In genomic region chr6:108587258-108588059, GRCh38 we compare ENCODE assay signal across 9 cellular contexts. TPM values are rescaled to one million over a fixed set of nuclear protein-coding genes. Genes with fewer than 3 reads are reported as not detected.
DNase-seq lines count a peak whose midpoint lies in the region; ATAC-seq and TF ChIP-seq lines count a peak whose summit lies in the region.
"Had no signal": no experiment of that assay in that cellular context is flagged by ENCODE, and none has a peak within 500 bp of the region (broad histone marks: within the 10 kb centered on the region; RNA-seq: fewer than 3 reads in every experiment).

No MANE protein-coding gene starts in this region.

- H3K36me3 ChIP-seq in hepatocyte (replicated peaks; ENCODE audit: insufficient read depth, low read depth): no peaks in the 10 kb centered on the region

- no peak overlapping the region for H3K4me3 ChIP-seq in hepatocyte
- no peak overlapping the region for H3K4me3 ChIP-seq in skeletal muscle cell (ENCODE audit: low read depth, low read length)

- H3K56ac ChIP-seq in H9 (ENCODE audit: insufficient read length, low read depth, low read length): no peak overlapping the region

- H3K36me3 Mint-ChIP-seq in H9 (ENCODE audit: insufficient read depth in 1 of 3, low read depth in 3 of 3): no peaks in the 10 kb centered on the region; a peak in 1 of 7 replicates

- no peak overlapping the region for H4K8ac ChIP-seq in H9 (replicated peaks; ENCODE audit: insufficient read length, low read depth, low read length)

- H2AK5ac ChIP-seq in H9 (ENCODE audit: insufficient read length, low read length): no peak overlapping the region

- no peak overlapping the region for H3K9ac ChIP-seq in H9 (ENCODE audit: extremely low read depth, insufficient read length, low read length)

- H3K14ac ChIP-seq in H9 (ENCODE audit: insufficient read depth, low read length): no peak overlapping the region

- no peaks in the 10 kb centered on the region for H3K27me3 ChIP-seq in H9 (ENCODE audit: insufficient read depth, low read length)
- H3K27me3 ChIP-seq in hepatocyte: no peaks in the 10 kb centered on the region

- H3K4me2 ChIP-seq in H9 (ENCODE audit: insufficient read depth, insufficient read length, low read length) (no peak overlapping the region), hepatocyte (peak overlapping the region; percentile 57)

- H2AFZ ChIP-seq in H9 (ENCODE audit: low read length): no peak overlapping the region
- no peak overlapping the region for H2AFZ ChIP-seq in hepatocyte

- H3K4me1 Mint-ChIP-seq in H9: peaks cover 42 to 48% of the 10 kb centered on the region in 2 experiments

- no peak overlapping the region for H3K27ac ChIP-seq in H9 (ENCODE audit: insufficient read length, low read depth, low read length)
- H3K27ac ChIP-seq in hepatocyte: peak overlapping the region; percentile 85

- no peak for ATAC-seq in GM18511 (IDR thresholded peaks at IDR 0.05; ENCODE audit: unreplicated experiment)

- H2BK5ac ChIP-seq in H9 (ENCODE audit: insufficient read length, low read length): no peak overlapping the region

- H3K79me1 ChIP-seq in H9 (ENCODE audit: insufficient read depth, low read depth, low read length, poor library complexity, severe bottlenecking): peaks cover 2% of the 10 kb centered on the region

- peak overlapping the region in 2 of 3 experiments; percentile 60 to 86; a peak in 4 of 7 replicates for H3K27ac Mint-ChIP-seq in H9
- H3K27ac Mint-ChIP-seq: activated naive CD4-positive, alpha-beta T cell treated with anti-CD3 and anti-CD28 coated beads for 36 hours had no signal

- no peak overlapping the region for H4K91ac ChIP-seq in H9 (ENCODE audit: insufficient read length, low read depth, low read length)

- no peak overlapping the region for H3K4me3 Mint-ChIP-seq in H9
- H3K4me3 Mint-ChIP-seq: activated naive CD4-positive, alpha-beta T cell treated with anti-CD3 and anti-CD28 coated beads for 36 hours had no signal

- WGBS in H9 (ENCODE audit: extremely low coverage, insufficient read length, low lambda C conversion rate): no CpG with 5 or more reads among the region's 9 CpGs
- 53% methylated on average over 9 of the region's 9 CpGs for WGBS in hepatocyte (ENCODE audit: low lambda C conversion rate, missing lambda C conversion rate)

- no peaks in the 10 kb centered on the region for H3K9me3 ChIP-seq in H9 (ENCODE audit: control insufficient read depth, low read depth, low read length)
- H3K9me3 ChIP-seq in hepatocyte (ENCODE audit: low read depth): no peaks in the 10 kb centered on the region

- no peaks in the 10 kb centered on the region for H3K27me3 Mint-ChIP-seq in H9 (ENCODE audit: low read depth)

- no peak overlapping the region for H3K18ac ChIP-seq in H9 (ENCODE audit: insufficient read length, low read depth, low read length)

- H3K9me3 Mint-ChIP-seq in H9: no peaks in the 10 kb centered on the region
- H3K9me3 Mint-ChIP-seq: activated naive CD4-positive, alpha-beta T cell treated with anti-CD3 and anti-CD28 coated beads for 36 hours had no signal

- H3K79me2 ChIP-seq in H9 (ENCODE audit: insufficient read depth, low read length): peaks cover under 1% of the 10 kb centered on the region; the same call in 1 of the 2 replicates
- H3K79me2 ChIP-seq in hepatocyte: peaks cover 93% of the 10 kb centered on the region

- no peak overlapping the region for H2BK20ac ChIP-seq in H9 (ENCODE audit: low read depth, low read length, poor library complexity, severe bottlenecking)

- no peak for DNase-seq in H9
- peak; percentile 70 for DNase-seq in amniotic stem cell (lab: John Stamatoyannopoulos, UW)
- DNase-seq in hepatocyte (ENCODE audit: low spot score): peak; percentile 61
- DNase-seq in skeletal muscle cell (ENCODE audit: low read depth): peak; percentile 68
- no peak for DNase-seq in COR-L47 (lab: John Stamatoyannopoulos, UW)
- DNase-seq in activated CD4-positive, alpha-beta T cell treated with anti-CD3 and anti-CD28 coated beads for 4 hours: no peak
- no peak for DNase-seq in NCI-H1417 treated with DMSO at 0.1 percent for 48 hours (lab: John Stamatoyannopoulos, UW)
- DNase-seq: activated naive CD4-positive, alpha-beta T cell treated with anti-CD3 and anti-CD28 coated beads for 36 hours had no signal

- H2BK15ac ChIP-seq in H9 (ENCODE audit: low read depth, low read length): no peak overlapping the region

- H4K5ac ChIP-seq in H9 (ENCODE audit: insufficient read length, low read depth, low read length): no peak overlapping the region

- no peak overlapping the region for H2BK12ac ChIP-seq in H9 (ENCODE audit: insufficient read length, low read depth, low read length)

- TF ChIP-seq CTCF in H9 (conservative IDR thresholded peaks at IDR 0.05): no peak
- no peak for TF ChIP-seq CTCF in hepatocyte (IDR thresholded peaks at IDR 0.05; ENCODE audit: poor library complexity)

- H3K23me2 ChIP-seq in H9 (ENCODE audit: insufficient read length, low read depth, low read length, poor library complexity, severe bottlenecking): no peaks in the 10 kb centered on the region

- H3K23ac ChIP-seq in H9 (ENCODE audit: insufficient read length, low read depth, low read length): no peak overlapping the region

- H3T11ph ChIP-seq in H9 (ENCODE audit: low read length): no peak overlapping the region

- H2BK120ac ChIP-seq in H9 (ENCODE audit: low read depth, low read length, poor library complexity, severe bottlenecking): no peak overlapping the region

- H3K4me1 ChIP-seq in H9 (ENCODE audit: insufficient read depth, low read length) (peaks cover 9% of the 10 kb centered on the region; the same call in 1 of the 2 replicates), hepatocyte (ENCODE audit: insufficient read depth) (peaks cover 92% of the 10 kb centered on the region)

- no peak overlapping the region for H3K4ac ChIP-seq in H9 (ENCODE audit: low read depth, low read length)

- H3K9me2 ChIP-seq in hepatocyte (replicated peaks; ENCODE audit: insufficient read depth): no peaks in the 10 kb centered on the region

- H4K20me1 ChIP-seq in H9 (ENCODE audit: control insufficient read depth, insufficient read depth, insufficient read length) (no peaks in the 10 kb centered on the region), hepatocyte (ENCODE audit: insufficient read depth, poor library complexity, severe bottlenecking) (peaks cover 55% of the 10 kb centered on the region)

RNA-seq across cellular contexts. Expression of gene FOXO3, which starts 26.7 kb away (rescaled TPM):
- total RNA-seq in H9 (2021) (21.7 and 22.1 TPM in 2 replicates), hepatocyte (51.0 and 54.9 TPM in 2 replicates)
- polyA plus RNA-seq in hepatocyte: 44.6 and 50.1 TPM in 2 replicates

Comparison
In these comparisons a context has a peak if more than half of its experiments do, and no peak if none do; other contexts are left out.
1. DNase-seq: peak in amniotic stem cell (single experiment), hepatocyte (single experiment) and skeletal muscle cell (single experiment); none in H9 (single experiment), COR-L47 (single experiment), activated CD4-positive, alpha-beta T cell treated with anti-CD3 and anti-CD28 coated beads for 4 hours (0 of 2) and NCI-H1417 treated with DMSO at 0.1 percent for 48 hours (single experiment).